17 cellular contexts compared by ENCODE assay signal in the genomic region with DNA sequence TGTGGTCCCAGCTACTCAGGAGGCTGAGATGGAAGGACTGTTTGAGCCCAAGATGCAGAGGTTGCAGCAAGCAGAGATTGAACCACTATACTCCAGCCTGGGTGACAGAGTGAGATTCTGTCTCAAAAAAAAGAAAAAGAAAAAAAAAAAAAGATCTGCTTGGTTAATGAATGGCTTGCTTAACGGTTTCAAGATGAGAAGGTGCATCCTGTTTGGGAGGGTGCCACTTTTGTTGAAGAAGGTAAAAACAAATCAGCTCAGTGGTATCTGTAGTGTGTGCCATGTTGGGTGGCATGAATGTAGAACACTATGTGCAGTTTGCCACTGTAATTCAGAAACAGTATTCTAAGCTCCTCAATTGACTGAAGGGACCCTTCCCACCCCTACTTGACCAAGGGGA.
DNase-seq lines count a peak whose midpoint lies in the region; ATAC-seq and FAIRE-seq lines count a peak whose summit lies in the region.
"Had no signal": no experiment of that assay in that cellular context is flagged by ENCODE, and none has a peak within 500 bp of the region (broad histone marks: within the 10 kb centered on the region; RNA-seq: fewer than 3 reads in every experiment).

No MANE protein-coding gene starts in this region.

- POLR2A ChIA-PET in activated CD4-positive, alpha-beta T cell treated with anti-CD3 and anti-CD28 coated beads for 36 hours (lab: Charles Lee) = no interaction called here
- POLR2A ChIA-PET in activated CD4-positive, alpha-beta T cell treated with anti-CD3 and anti-CD28 coated beads, Interleukin-2, amount 10 ng/mL, durations not matched to agents 7 days and 5 days (lab: Charles Lee) = no interaction called here

- no peaks in the 10 kb centered on the region for H3K4me1 Mint-ChIP-seq in activated CD4-positive, alpha-beta T cell treated with anti-CD3 and anti-CD28 coated beads for 36 hours
- peaks cover 12% of the 10 kb centered on the region for H3K4me1 Mint-ChIP-seq in activated CD4-positive, alpha-beta T cell treated with anti-CD3 and anti-CD28 coated beads, Interleukin-2, amount 10 ng/mL, durations not matched to agents 7 days and 5 days

- DNase-seq in activated CD4-positive, alpha-beta T cell treated with anti-CD3 and anti-CD28 coated beads for 36 hours = no peak
- DNase-seq in activated CD4-positive, alpha-beta T cell treated with anti-CD3 and anti-CD28 coated beads, Interleukin-2, amount 10 ng/mL, durations not matched to agents 7 days and 5 days = no peak
- DNase-seq in urothelium cell line (ENCODE audit: low spot score) = no peak
- no peak for DNase-seq in inferior parietal cortex (ENCODE audit: extremely low spot score)
- no peak for DNase-seq in NCI-H1092 (lab: John Stamatoyannopoulos, UW)
- DNase-seq: activated CD4-positive, alpha-beta T cell treated with anti-CD3 and anti-CD28 coated beads, Interleukin-2, amount 50 U/mL, for 4 hours; C1 segment of cervical spinal cord; DMS153; effector CD4-positive, alpha-beta T cell; heart left ventricle; NCI-H2081; NCI-H69 had no signal

- no peak overlapping the region for H3K4me3 Mint-ChIP-seq in activated CD4-positive, alpha-beta T cell treated with anti-CD3 and anti-CD28 coated beads for 36 hours
- H3K4me3 Mint-ChIP-seq in activated CD4-positive, alpha-beta T cell treated with anti-CD3 and anti-CD28 coated beads, Interleukin-2, amount 10 ng/mL, durations not matched to agents 7 days and 5 days = no peak overlapping the region

- FAIRE-seq in urothelium cell line (lab: Jason Lieb, UNC) = peak; percentile 5
- FAIRE-seq: keratinocyte, TTC549 had no signal

- no peak overlapping the region for H3K27ac Mint-ChIP-seq in activated CD4-positive, alpha-beta T cell treated with anti-CD3 and anti-CD28 coated beads for 36 hours
- H3K27ac Mint-ChIP-seq in activated CD4-positive, alpha-beta T cell treated with anti-CD3 and anti-CD28 coated beads, Interleukin-2, amount 10 ng/mL, durations not matched to agents 7 days and 5 days = no peak overlapping the region

- H3K27me3 Mint-ChIP-seq in activated CD4-positive, alpha-beta T cell treated with anti-CD3 and anti-CD28 coated beads for 36 hours = peaks cover 14% of the 10 kb centered on the region
- H3K27me3 Mint-ChIP-seq in activated CD4-positive, alpha-beta T cell treated with anti-CD3 and anti-CD28 coated beads, Interleukin-2, amount 10 ng/mL, durations not matched to agents 7 days and 5 days = peaks cover 30% of the 10 kb centered on the region

- CTCF ChIA-PET in activated CD4-positive, alpha-beta T cell treated with anti-CD3 and anti-CD28 coated beads for 36 hours (lab: Charles Lee) = interaction anchor here (0.6 kb wide), 1 partner anchor 91 kb away, joined by 3 read pairs; no protein-coding TSS in a partner anchor
- CTCF ChIA-PET in activated CD4-positive, alpha-beta T cell treated with anti-CD3 and anti-CD28 coated beads, Interleukin-2, amount 10 ng/mL, durations not matched to agents 7 days and 5 days (lab: Charles Lee) = interaction anchor here (0.6 kb wide), 1 partner anchor 73 kb away, joined by 3 read pairs; no protein-coding TSS in a partner anchor

- no peaks in the 10 kb centered on the region for H3K9me3 Mint-ChIP-seq in activated CD4-positive, alpha-beta T cell treated with anti-CD3 and anti-CD28 coated beads for 36 hours (ENCODE audit: low read depth)
- H3K9me3 Mint-ChIP-seq in activated CD4-positive, alpha-beta T cell treated with anti-CD3 and anti-CD28 coated beads, Interleukin-2, amount 10 ng/mL, durations not matched to agents 7 days and 5 days = peaks cover 3% of the 10 kb centered on the region

- intact Hi-C loops in activated CD4-positive, alpha-beta T cell treated with anti-CD3 and anti-CD28 coated beads for 36 hours (cut with DNase I, micrococcal nuclease) = no loop called here

- peak; percentile 19 for ATAC-seq in activated CD4-positive, alpha-beta T cell treated with anti-CD3 and anti-CD28 coated beads for 36 hours
- ATAC-seq in GM21576 (IDR thresholded peaks at IDR 0.05; ENCODE audit: unreplicated experiment) (peak; percentile 72), HG03139 (IDR thresholded peaks at IDR 0.05; ENCODE audit: unreplicated experiment) (peak; percentile 71), GM21360 (IDR thresholded peaks at IDR 0.05; ENCODE audit: unreplicated experiment) (no peak)
- ATAC-seq: heart left ventricle had no signal

- H3K36me3 Mint-ChIP-seq in activated CD4-positive, alpha-beta T cell treated with anti-CD3 and anti-CD28 coated beads for 36 hours (ENCODE audit: low read depth) = no peaks in the 10 kb centered on the region
- H3K36me3 Mint-ChIP-seq in activated CD4-positive, alpha-beta T cell treated with anti-CD3 and anti-CD28 coated beads, Interleukin-2, amount 10 ng/mL, durations not matched to agents 7 days and 5 days (ENCODE audit: low read depth) = no peaks in the 10 kb centered on the region
